ENCODE assay signal across 12 cellular contexts in genomic region chr11:95577716-95578460, GRCh38.
DNase-seq lines count a peak whose midpoint lies in the region; ATAC-seq and TF ChIP-seq lines count a peak whose summit lies in the region.
"Had no signal": no experiment of that assay in that cellular context is flagged by ENCODE, and none has a peak within 500 bp of the region (broad histone marks: within the 10 kb centered on the region; RNA-seq: fewer than 3 reads in every experiment).

No MANE protein-coding gene starts in this region.

- H3K27me3 ChIP-seq in tibial nerve = no peaks in the 10 kb centered on the region
- H3K27me3 ChIP-seq: suprapubic skin had no signal

- 96 to 97% methylated on average over 2 of the region's 2 CpGs for WGBS in tibial nerve, 2 donors

- no peaks in the 10 kb centered on the region for H3K36me3 ChIP-seq in tibial nerve
- H3K36me3 ChIP-seq: suprapubic skin had no signal

- H3K4me1 Mint-ChIP-seq in progenitor cell of endocrine pancreas (ENCODE audit: low read depth) = no peaks in the 10 kb centered on the region

- TF ChIP-seq CTCF in tibial nerve (IDR thresholded peaks at IDR 0.05) = no peak
- no peak for TF ChIP-seq CTCF in progenitor cell of endocrine pancreas (IDR thresholded peaks at IDR 0.05; ENCODE audit: unreplicated experiment)

- H3K27ac Mint-ChIP-seq in progenitor cell of endocrine pancreas = no peak overlapping the region
- H3K27ac Mint-ChIP-seq: activated naive CD8-positive, alpha-beta T cell had no signal

- H3K9me3 Mint-ChIP-seq in progenitor cell of endocrine pancreas (ENCODE audit: low read depth) = peaks cover 3% of the 10 kb centered on the region

- H3K27me3 Mint-ChIP-seq in progenitor cell of endocrine pancreas = no peaks in the 10 kb centered on the region
- H3K27me3 Mint-ChIP-seq: activated naive CD8-positive, alpha-beta T cell had no signal

- TF ChIP-seq EP300 in tibial nerve (IDR thresholded peaks at IDR 0.05) = no peak

- DNase-seq in Daoy (ENCODE audit: low read depth) (peak; percentile 51), amniotic stem cell (lab: John Stamatoyannopoulos, UW) (peak; percentile 75), kidney tubule cell (ENCODE audit: low spot score) (peak; percentile 84), caudate nucleus (lab: John Stamatoyannopoulos, UW) (no peak), NCI-H1930 (lab: John Stamatoyannopoulos, UW) (no peak), tibial nerve (ENCODE audit: low spot score in 2 of 2) (no peak), progenitor cell of endocrine pancreas (ENCODE audit: low spot score, unreplicated experiment) (no peak)
- DNase-seq: midbrain, NCI-H510A treated with DMSO at 0.1 percent for 48 hours had no signal

- no peaks in the 10 kb centered on the region for H3K9me3 ChIP-seq in tibial nerve
- H3K9me3 ChIP-seq: suprapubic skin had no signal

- H3K4me3 ChIP-seq in tibial nerve = no peak overlapping the region
- H3K4me3 ChIP-seq: suprapubic skin had no signal

- no peak for TF ChIP-seq POLR2A in tibial nerve (IDR thresholded peaks at IDR 0.05)

- no peaks in the 10 kb centered on the region for H3K36me3 Mint-ChIP-seq in progenitor cell of endocrine pancreas (ENCODE audit: insufficient read depth)

- no peak overlapping the region for H3K4me3 Mint-ChIP-seq in progenitor cell of endocrine pancreas (ENCODE audit: low read depth)
- H3K4me3 Mint-ChIP-seq: activated naive CD8-positive, alpha-beta T cell had no signal

- H3K4me1 ChIP-seq in tibial nerve = peaks cover 0 to 30% (median 14%) of the 10 kb centered on the region in 4 donors

- H3K27ac ChIP-seq in caudate nucleus (ENCODE audit: low read depth, low read length) = no peak overlapping the region
- H3K27ac ChIP-seq in tibial nerve = peak overlapping the region in 2 of 4 donors; percentile 66 to 83

- ATAC-seq in HG02885 (IDR thresholded peaks at IDR 0.05; ENCODE audit: poor library complexity, unreplicated experiment) = peak; percentile 56

Comparison
In these comparisons a context has a peak if more than half of its experiments do, and no peak if none do; other contexts are left out.
1. DNase-seq: peak in Daoy (single experiment), amniotic stem cell (single experiment) and kidney tubule cell (single experiment); none in caudate nucleus (0 of 61), NCI-H1930 (0 of 2), tibial nerve (0 of 2) and progenitor cell of endocrine pancreas (single experiment).